In the genomic region with DNA sequence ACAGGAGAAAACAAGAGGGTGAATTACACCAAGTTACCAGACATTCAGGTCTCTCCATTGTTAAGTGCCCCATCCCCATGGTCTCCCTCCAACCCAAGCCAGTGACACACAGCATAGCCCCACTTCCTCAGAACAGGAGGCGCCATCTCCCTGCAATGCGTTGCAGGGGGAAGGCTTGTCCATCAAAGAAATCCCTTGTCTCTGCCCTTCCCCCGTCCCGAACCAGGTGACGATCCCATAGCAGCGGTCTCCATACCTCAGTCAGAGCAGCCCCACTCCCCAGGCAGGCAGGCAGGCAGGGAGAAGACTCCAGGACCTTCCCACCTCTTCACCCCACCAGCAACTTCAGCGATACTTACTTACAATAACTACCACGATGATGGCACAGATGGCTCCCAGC, we compare ENCODE assay signal across 15 cellular contexts. TPM values are rescaled to one million over a fixed set of nuclear protein-coding genes. Genes with fewer than 3 reads are reported as not detected.
DNase-seq lines count a peak whose midpoint lies in the region; ATAC-seq and TF ChIP-seq lines count a peak whose summit lies in the region.
"Had no signal": no experiment of that assay in that cellular context is flagged by ENCODE, and none has a peak within 500 bp of the region (broad histone marks: within the 10 kb centered on the region; RNA-seq: fewer than 3 reads in every experiment).

No MANE protein-coding gene starts in this region.

- DNase-seq in activated T-cell treated with anti-CD3 and anti-CD28 coated beads, Interleukin-2, amount 50 U/mL, for 24 hours: no peak
- DNase-seq in activated T-cell treated with anti-CD3 and anti-CD28 coated beads, Interleukin-2, amount 50 U/mL, for 1 hour: no peak
- no peak for DNase-seq in activated B cell treated with CpG ODN at 0.5 μM for 24 hours
- DNase-seq in immature natural killer cell: no peak
- DNase-seq in substantia nigra (lab: John Stamatoyannopoulos, UW): no peak
- no peak for DNase-seq in OCI-M1 (lab: John Stamatoyannopoulos, UW)
- DNase-seq in NCI-H524 treated with DMSO at 0.1 percent for 48 hours (lab: John Stamatoyannopoulos, UW): no peak
- DNase-seq: MG63, NCI-H2081, NCI-H69, T-helper 9 cell had no signal

- H3K27me3 Mint-ChIP-seq in activated T-cell treated with anti-CD3 and anti-CD28 coated beads, Interleukin-2, amount 50 U/mL, for 24 hours: no peaks in the 10 kb centered on the region
- H3K27me3 Mint-ChIP-seq in activated B cell treated with CpG ODN at 0.5 μM for 24 hours (no peaks in the 10 kb centered on the region), immature natural killer cell (ENCODE audit: low read depth in 3 of 3) (peaks cover 6 to 11% (median 8%) of the 10 kb centered on the region in 3 donors)

- H3K4me3 Mint-ChIP-seq in activated T-cell treated with anti-CD3 and anti-CD28 coated beads, Interleukin-2, amount 50 U/mL, for 24 hours: peak overlapping the region; percentile 81
- no peak overlapping the region for H3K4me3 Mint-ChIP-seq in activated B cell treated with CpG ODN at 0.5 μM for 24 hours
- peak overlapping the region; percentile 41 to 82 (median 48) for H3K4me3 Mint-ChIP-seq in immature natural killer cell

- intact Hi-C loops in activated B cell treated with CpG ODN at 0.5 μM for 24 hours (cut with micrococcal nuclease): no loop called here

- no peak for TF ChIP-seq CTCF in activated B cell treated with CpG ODN at 0.5 μM for 24 hours (IDR thresholded peaks at IDR 0.05)

- peaks cover 97% of the 10 kb centered on the region for H3K36me3 Mint-ChIP-seq in activated T-cell treated with anti-CD3 and anti-CD28 coated beads, Interleukin-2, amount 50 U/mL, for 24 hours (ENCODE audit: low read depth)
- H3K36me3 Mint-ChIP-seq in activated B cell treated with CpG ODN at 0.5 μM for 24 hours (ENCODE audit: low read depth): peaks cover 74% of the 10 kb centered on the region
- peaks cover 27 to 45% (median 40%) of the 10 kb centered on the region in 3 donors for H3K36me3 Mint-ChIP-seq in immature natural killer cell

- peak overlapping the region; percentile 98 for H3K27ac Mint-ChIP-seq in activated T-cell treated with anti-CD3 and anti-CD28 coated beads, Interleukin-2, amount 50 U/mL, for 24 hours
- H3K27ac Mint-ChIP-seq in activated B cell treated with CpG ODN at 0.5 μM for 24 hours: peak overlapping the region; percentile 99
- H3K27ac Mint-ChIP-seq in immature natural killer cell: peak overlapping the region; percentile 97 to 100 (median 99)

- no peak for ATAC-seq in activated B cell treated with CpG ODN at 0.5 μM for 24 hours (ENCODE audit: low read depth)
- no peak for ATAC-seq in GM18520 (IDR thresholded peaks at IDR 0.05; ENCODE audit: unreplicated experiment)

- peaks cover 95% of the 10 kb centered on the region for H3K4me1 Mint-ChIP-seq in activated T-cell treated with anti-CD3 and anti-CD28 coated beads, Interleukin-2, amount 50 U/mL, for 24 hours (ENCODE audit: low read depth)
- H3K4me1 Mint-ChIP-seq in activated B cell treated with CpG ODN at 0.5 μM for 24 hours: peaks cover 94% of the 10 kb centered on the region
- H3K4me1 Mint-ChIP-seq in immature natural killer cell: peaks cover 73 to 90% of the 10 kb centered on the region in 2 donors

- peak overlapping the region; percentile 16 for H3K27ac ChIP-seq in substantia nigra (ENCODE audit: low read depth, low read length, poor library complexity, severe bottlenecking)

- no peaks in the 10 kb centered on the region for H3K9me3 Mint-ChIP-seq in activated T-cell treated with anti-CD3 and anti-CD28 coated beads, Interleukin-2, amount 50 U/mL, for 24 hours
- H3K9me3 Mint-ChIP-seq in activated B cell treated with CpG ODN at 0.5 μM for 24 hours (no peaks in the 10 kb centered on the region), immature natural killer cell (no peaks in the 10 kb centered on the region)

- POLR2A ChIA-PET in activated B cell treated with CpG ODN at 0.5 μM for 24 hours (lab: Charles Lee): interaction anchor here (1.0 to 7.6 kb wide), 8 partner anchors 13 to 68 kb away, joined by 5 to 200 read pairs (median 14); a partner anchor contains a TSS

- CTCF ChIA-PET in activated B cell treated with CpG ODN at 0.5 μM for 24 hours (lab: Charles Lee): interaction anchor here (0.9 to 7.1 kb wide), 14 partner anchors 13 to 476 kb away, joined by 3 to 276 read pairs (median 8); a partner anchor contains a TSS

RNA-seq across cellular contexts. Expression of a gene that starts 5.9 kb away (rescaled TPM):
- 32.9 and 34.5 TPM in 2 replicates for total RNA-seq in activated B cell treated with CpG ODN at 0.5 μM for 24 hours
- 1 to 10 TPM; 7.8 to 9.7 (median 8.4) TPM for polyA plus RNA-seq in immature natural killer cell

RNA-seq across cellular contexts. Expression of a gene that starts 12.7 kb away (rescaled TPM):
- total RNA-seq in activated B cell treated with CpG ODN at 0.5 μM for 24 hours: 52.5 and 64.0 TPM in 2 replicates
- 100 to 1,000 TPM; 205 to 276 (median 259) TPM for polyA plus RNA-seq in immature natural killer cell

RNA-seq across cellular contexts. Expression of a gene that starts 19.8 kb away (rescaled TPM):
- total RNA-seq in activated B cell treated with CpG ODN at 0.5 μM for 24 hours: 39.3 and 43.8 TPM in 2 replicates
- polyA plus RNA-seq in immature natural killer cell: 10 to 100 TPM; 17.0 to 28.5 (median 25.4) TPM
- total RNA-seq: ascending aorta, dermis microvascular lymphatic vessel endothelial cell, skeletal muscle tissue had no signal

RNA-seq across cellular contexts. Expression of a gene that starts 28.5 kb away (rescaled TPM):
- 130 and 145 TPM in 2 replicates for total RNA-seq in activated B cell treated with CpG ODN at 0.5 μM for 24 hours
- polyA plus RNA-seq in immature natural killer cell: 100 to 1,000 TPM; 240 to 280 (median 248) TPM

RNA-seq across cellular contexts. Expression of a gene that starts 29.4 kb away (rescaled TPM):
- 38.4 and 40.9 TPM in 2 replicates for total RNA-seq in activated B cell treated with CpG ODN at 0.5 μM for 24 hours
- polyA plus RNA-seq in immature natural killer cell: 10 to 100 TPM; 23.3 to 50.5 (median 24.0) TPM
